Comparison of ENCODE assay signal across 1 cellular context in the genomic region with DNA sequence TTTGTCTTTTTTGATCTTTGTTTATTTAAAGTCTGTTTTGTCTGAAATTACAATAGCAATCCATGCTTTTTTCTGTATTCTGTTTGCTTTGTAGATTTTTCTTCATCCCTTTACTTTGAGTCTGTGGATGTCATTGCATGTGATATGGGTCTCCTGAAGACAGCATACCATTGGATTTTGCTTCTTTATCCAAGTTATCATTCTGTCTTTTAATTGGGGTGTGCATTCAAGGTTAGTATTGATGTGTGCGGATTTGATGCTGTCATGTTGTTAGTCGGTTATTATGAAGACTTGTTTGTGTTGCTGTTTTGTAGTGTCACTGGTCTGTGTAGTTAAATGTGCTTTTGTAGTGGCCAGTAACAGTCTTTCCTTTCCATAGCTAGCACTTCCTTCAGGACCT.
TF ChIP-seq lines count a peak whose summit lies in the region.

No MANE protein-coding gene starts in this region.

TF ChIP-seq in HepG2, 621 proteins besides CTCF, POLR2A, EP300 and RAD21:
- TF ChIP-seq, protein P1, sequence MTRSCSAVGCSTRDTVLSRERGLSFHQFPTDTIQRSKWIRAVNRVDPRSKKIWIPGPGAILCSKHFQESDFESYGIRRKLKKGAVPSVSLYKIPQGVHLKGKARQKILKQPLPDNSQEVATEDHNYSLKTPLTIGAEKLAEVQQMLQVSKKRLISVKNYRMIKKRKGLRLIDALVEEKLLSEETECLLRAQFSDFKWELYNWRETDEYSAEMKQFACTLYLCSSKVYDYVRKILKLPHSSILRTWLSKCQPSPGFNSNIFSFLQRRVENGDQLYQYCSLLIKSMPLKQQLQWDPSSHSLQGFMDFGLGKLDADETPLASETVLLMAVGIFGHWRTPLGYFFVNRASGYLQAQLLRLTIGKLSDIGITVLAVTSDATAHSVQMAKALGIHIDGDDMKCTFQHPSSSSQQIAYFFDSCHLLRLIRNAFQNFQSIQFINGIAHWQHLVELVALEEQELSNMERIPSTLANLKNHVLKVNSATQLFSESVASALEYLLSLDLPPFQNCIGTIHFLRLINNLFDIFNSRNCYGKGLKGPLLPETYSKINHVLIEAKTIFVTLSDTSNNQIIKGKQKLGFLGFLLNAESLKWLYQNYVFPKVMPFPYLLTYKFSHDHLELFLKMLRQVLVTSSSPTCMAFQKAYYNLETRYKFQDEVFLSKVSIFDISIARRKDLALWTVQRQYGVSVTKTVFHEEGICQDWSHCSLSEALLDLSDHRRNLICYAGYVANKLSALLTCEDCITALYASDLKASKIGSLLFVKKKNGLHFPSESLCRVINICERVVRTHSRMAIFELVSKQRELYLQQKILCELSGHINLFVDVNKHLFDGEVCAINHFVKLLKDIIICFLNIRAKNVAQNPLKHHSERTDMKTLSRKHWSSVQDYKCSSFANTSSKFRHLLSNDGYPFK (CRISPR knock-in tag; IDR thresholded peaks at IDR 0.05; ENCODE audit: borderline replicate concordance) = no peak
- TF ChIP-seq SP2 (CRISPR knock-in tag; IDR thresholded peaks at IDR 0.05) (no peak), SETDB1 (CRISPR knock-in tag; IDR thresholded peaks at IDR 0.05; ENCODE audit: borderline replicate concordance) (no peak), SMAD3 (CRISPR knock-in tag; IDR thresholded peaks at IDR 0.05) (no peak), ARNT (IDR thresholded peaks at IDR 0.05) (no peak)
- TF ChIP-seq, protein P2, sequence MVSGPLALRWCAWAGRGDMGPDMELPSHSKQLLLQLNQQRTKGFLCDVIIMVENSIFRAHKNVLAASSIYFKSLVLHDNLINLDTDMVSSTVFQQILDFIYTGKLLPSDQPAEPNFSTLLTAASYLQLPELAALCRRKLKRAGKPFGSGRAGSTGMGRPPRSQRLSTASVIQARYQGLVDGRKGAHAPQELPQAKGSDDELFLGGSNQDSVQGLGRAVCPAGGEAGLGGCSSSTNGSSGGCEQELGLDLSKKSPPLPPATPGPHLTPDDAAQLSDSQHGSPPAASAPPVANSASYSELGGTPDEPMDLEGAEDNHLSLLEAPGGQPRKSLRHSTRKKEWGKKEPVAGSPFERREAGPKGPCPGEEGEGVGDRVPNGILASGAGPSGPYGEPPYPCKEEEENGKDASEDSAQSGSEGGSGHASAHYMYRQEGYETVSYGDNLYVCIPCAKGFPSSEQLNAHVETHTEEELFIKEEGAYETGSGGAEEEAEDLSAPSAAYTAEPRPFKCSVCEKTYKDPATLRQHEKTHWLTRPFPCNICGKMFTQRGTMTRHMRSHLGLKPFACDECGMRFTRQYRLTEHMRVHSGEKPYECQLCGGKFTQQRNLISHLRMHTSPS (CRISPR knock-in tag; IDR thresholded peaks at IDR 0.05; ENCODE audit: low read depth) = no peak
